ENCODE assay signal across 10 cellular contexts in genomic region chr12:124621296-124621660, GRCh38. TPM values are rescaled to one million over a fixed set of nuclear protein-coding genes. Genes with fewer than 3 reads are reported as not detected.
DNase-seq lines count a peak whose midpoint lies in the region; ATAC-seq lines count a peak whose summit lies in the region.
"Had no signal": no experiment of that assay in that cellular context is flagged by ENCODE, and none has a peak within 500 bp of the region (broad histone marks: within the 10 kb centered on the region; RNA-seq: fewer than 3 reads in every experiment).

No MANE protein-coding gene starts in this region.

- intact Hi-C loops in left ventricle myocardium superior (cut with micrococcal nuclease): no loop called here
- intact Hi-C loops in sciatic nerve (cut with DNase I): no loop called here

- ATAC-seq in left ventricle myocardium superior: peak; percentile 87
- ATAC-seq in sciatic nerve: peak; percentile 74
- ATAC-seq in HG03097 (IDR thresholded peaks at IDR 0.05; ENCODE audit: low FRiP score, unreplicated experiment): no peak
- ATAC-seq in esophagus mucosa: no peak

- DNase-seq in AG08396 (ENCODE audit: low spot score) (peak; percentile 87), amniotic epithelial cell (ENCODE audit: low read depth) (peak; percentile 69), left ventricle myocardium superior (peak; percentile 82), sciatic nerve (ENCODE audit: low spot score) (no peak), NAMALWA (ENCODE audit: low spot score) (no peak), RKO (ENCODE audit: low spot score) (no peak)
- DNase-seq: NCI-H524, T-helper 1 cell had no signal

RNA-seq across cellular contexts. Expression of gene NCOR2, which starts 53.9 kb away (rescaled TPM):
- 142 TPM for total RNA-seq in left ventricle myocardium superior
- total RNA-seq in sciatic nerve: 345 TPM
- total RNA-seq in esophagus mucosa: 60.3 TPM

Comparison
In these comparisons a context has a peak if more than half of its experiments do, and no peak if none do; other contexts are left out.
1. DNase-seq: peak in AG08396 (single experiment), amniotic epithelial cell (single experiment) and left ventricle myocardium superior (single experiment); none in sciatic nerve (single experiment), NAMALWA (single experiment) and RKO (single experiment).
2. ATAC-seq: peak in left ventricle myocardium superior (single experiment) and sciatic nerve (single experiment); none in HG03097 (single experiment) and esophagus mucosa (single experiment).